24 cellular contexts compared by ENCODE assay signal in the genomic region with DNA sequence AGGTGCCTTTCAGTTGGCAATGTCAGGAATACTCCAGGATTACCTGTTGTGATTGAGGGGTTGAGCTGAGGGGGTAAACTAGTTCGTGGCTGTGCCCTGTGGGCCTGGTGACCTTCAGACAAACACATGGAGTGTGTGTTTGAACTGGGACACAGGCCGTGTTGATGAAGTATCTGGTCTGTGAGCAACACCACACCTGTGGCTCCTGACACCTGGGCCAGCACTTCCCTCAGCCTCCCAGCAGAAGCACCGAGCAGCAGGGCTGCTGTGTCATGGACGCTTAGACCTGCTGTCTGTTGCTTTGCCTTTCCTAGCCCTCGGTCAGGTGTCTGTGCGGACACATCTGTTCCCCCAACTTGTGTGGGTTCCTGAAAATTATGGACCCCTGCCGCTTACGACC.
DNase-seq lines count a peak whose midpoint lies in the region; ATAC-seq, FAIRE-seq and TF ChIP-seq lines count a peak whose summit lies in the region.
"Had no signal": no experiment of that assay in that cellular context is flagged by ENCODE, and none has a peak within 500 bp of the region (broad histone marks: within the 10 kb centered on the region; RNA-seq: fewer than 3 reads in every experiment).

No MANE protein-coding gene starts in this region.

- H3K4me1 Mint-ChIP-seq in type B pancreatic cell (ENCODE audit: unreplicated experiment) (peaks cover 16% of the 10 kb centered on the region), MCF 10A (ENCODE audit: insufficient read depth, unreplicated experiment) (peaks cover 40% of the 10 kb centered on the region)

- H3K36me3 ChIP-seq in HEK293 (ENCODE audit: control insufficient read depth in 2 of 2, insufficient read depth in 1 of 2, low read length in 2 of 2) = no peaks in the 10 kb centered on the region
- no peaks in the 10 kb centered on the region for H3K36me3 ChIP-seq in pancreas
- H3K36me3 ChIP-seq: heart left ventricle, left lung had no signal

- no TSS peak for BruUV-seq in MCF 10A (replicated peaks; lab: Mats Ljungman, UMichigan)

- TF ChIP-seq CTCF in HEK293 (tag by site-specific recombination; IDR thresholded peaks at IDR 0.05) = no peak
- no peak for TF ChIP-seq CTCF in dorsolateral prefrontal cortex (IDR thresholded peaks at IDR 0.05 in 54 of 56, conservative IDR thresholded peaks at IDR 0.05 in 2 of 56; ENCODE audit: low read depth in 1 of 56, partially characterized antibody in 56 of 56)
- no peak for TF ChIP-seq CTCF in pancreas (IDR thresholded peaks at IDR 0.05)
- TF ChIP-seq CTCF in type B pancreatic cell (conservative IDR thresholded peaks at IDR 0.05) = no peak
- TF ChIP-seq CTCF in MCF 10A (IDR thresholded peaks at IDR 0.05; ENCODE audit: unreplicated experiment) = no peak

- H3K27me3 Mint-ChIP-seq in type B pancreatic cell (no peaks in the 10 kb centered on the region), MCF 10A (ENCODE audit: insufficient read depth, unreplicated experiment) (no peaks in the 10 kb centered on the region)
- H3K27me3 Mint-ChIP-seq: activated CD4-positive, alpha-beta T cell treated with anti-CD3 and anti-CD28 coated beads, Interleukin-2, amount 10 ng/mL, durations not matched to agents 7 days and 5 days; activated naive CD8-positive, alpha-beta T cell treated with anti-CD3 and anti-CD28 coated beads, Interleukin-2, amount 50 U/mL, for 24 hours; CD4-positive, alpha-beta T cell; stimulated activated naive B cell treated with anti-CD40 and anti-IgM and Interleukin-4, amounts not matched to agents 10 μg/mL and 1 μg/mL and 100 μg/mL, for 72 hours had no signal

- FAIRE-seq in pancreas (lab: Jason Lieb, UNC) = no peak
- FAIRE-seq: bronchial epithelial cell had no signal

- CTCF ChIA-PET in HEK293 (lab: Yijun Ruan, JAX) (interaction anchor here (0.6 to 1.3 kb wide), 2 partner anchors 38 to 61 kb away, joined by 3 to 13 read pairs; no protein-coding TSS in a partner anchor), MCF 10A (lab: Yijun Ruan, JAX) (interaction anchor here (0.7 to 0.9 kb wide), 4 partner anchors 15 to 185 kb away, joined by 3 to 4 read pairs (median 4); no protein-coding TSS in a partner anchor)

- POLR2A ChIA-PET in HEK293 (lab: Yijun Ruan, JAX) = no interaction called here
- POLR2A ChIA-PET in MCF 10A (lab: Yijun Ruan, JAX) = interaction anchor here (1.1 kb wide), 1 partner anchor 24 kb away, joined by 4 read pairs; no protein-coding TSS in a partner anchor

- no peak overlapping the region for H3K27ac ChIP-seq in HEK293 (ENCODE audit: extremely low read depth, low read depth, low read length)
- peak overlapping the region in 48 of 59 donors; percentile 1 to 85 (median 60) for H3K27ac ChIP-seq in dorsolateral prefrontal cortex
- peak overlapping the region; percentile 64 to 95 (median 90) for H3K27ac ChIP-seq in pancreas

- H3K27ac Mint-ChIP-seq in type B pancreatic cell = peak overlapping the region; percentile 18
- no peak overlapping the region for H3K27ac Mint-ChIP-seq in MCF 10A (ENCODE audit: low read depth, unreplicated experiment)
- H3K27ac Mint-ChIP-seq: activated CD4-positive, alpha-beta T cell treated with anti-CD3 and anti-CD28 coated beads, Interleukin-2, amount 10 ng/mL, durations not matched to agents 7 days and 5 days; activated naive CD8-positive, alpha-beta T cell treated with anti-CD3 and anti-CD28 coated beads, Interleukin-2, amount 50 U/mL, for 24 hours; CD4-positive, alpha-beta T cell; nephron progenitor cell; stimulated activated naive B cell treated with anti-CD40 and anti-IgM and Interleukin-4, amounts not matched to agents 10 μg/mL and 1 μg/mL and 100 μg/mL, for 72 hours had no signal

- H3K27me3 ChIP-seq in dorsolateral prefrontal cortex = no peaks in the 10 kb centered on the region
- no peaks in the 10 kb centered on the region for H3K27me3 ChIP-seq in pancreas
- H3K27me3 ChIP-seq: heart left ventricle, left lung had no signal

- H3K9me3 ChIP-seq in HEK293 (ENCODE audit: control insufficient read depth, insufficient read depth, low read depth, low read length) (no peaks in the 10 kb centered on the region), pancreas (no peaks in the 10 kb centered on the region)
- H3K9me3 ChIP-seq: heart left ventricle, left lung, SK-N-SH had no signal

- H3K9me3 Mint-ChIP-seq in type B pancreatic cell = no peaks in the 10 kb centered on the region
- no peaks in the 10 kb centered on the region for H3K9me3 Mint-ChIP-seq in MCF 10A (ENCODE audit: unreplicated experiment)
- H3K9me3 Mint-ChIP-seq: activated CD4-positive, alpha-beta T cell treated with anti-CD3 and anti-CD28 coated beads, Interleukin-2, amount 10 ng/mL, durations not matched to agents 7 days and 5 days; activated naive CD8-positive, alpha-beta T cell treated with anti-CD3 and anti-CD28 coated beads, Interleukin-2, amount 50 U/mL, for 24 hours; CD4-positive, alpha-beta T cell; nephron progenitor cell; stimulated activated naive B cell treated with anti-CD40 and anti-IgM and Interleukin-4, amounts not matched to agents 10 μg/mL and 1 μg/mL and 100 μg/mL, for 72 hours had no signal

- H3K36me3 Mint-ChIP-seq in type B pancreatic cell (no peaks in the 10 kb centered on the region), MCF 10A (ENCODE audit: insufficient read depth, unreplicated experiment) (no peaks in the 10 kb centered on the region)

- H3K4me3 Mint-ChIP-seq in type B pancreatic cell (no peak overlapping the region), MCF 10A (ENCODE audit: unreplicated experiment) (no peak overlapping the region)
- H3K4me3 Mint-ChIP-seq: activated CD4-positive, alpha-beta T cell treated with anti-CD3 and anti-CD28 coated beads, Interleukin-2, amount 10 ng/mL, durations not matched to agents 7 days and 5 days; activated naive CD8-positive, alpha-beta T cell treated with anti-CD3 and anti-CD28 coated beads, Interleukin-2, amount 50 U/mL, for 24 hours; CD4-positive, alpha-beta T cell; nephron progenitor cell; stimulated activated naive B cell treated with anti-CD40 and anti-IgM and Interleukin-4, amounts not matched to agents 10 μg/mL and 1 μg/mL and 100 μg/mL, for 72 hours had no signal

- intact Hi-C loops in dorsolateral prefrontal cortex (cut with DNase I) = no loop called here
- intact Hi-C loops in pancreas (cut with DNase I) = loop anchor here in 1 of 3 donors (10.0 kb wide), 1 partner anchor 46 kb away; no protein-coding TSS in a partner anchor
- intact Hi-C loops in MCF 10A (cut with micrococcal nuclease) = no loop called here

- H3K4me3 ChIP-seq in HEK293 (ENCODE audit: low read depth, low read length) (no peak overlapping the region), dorsolateral prefrontal cortex (no peak overlapping the region), pancreas (no peak overlapping the region)
- H3K4me3 ChIP-seq: heart left ventricle, left lung, skin epidermis had no signal

- DNase-seq in dorsolateral prefrontal cortex (peak in 1 of 10 donors; percentile 19), pancreas (peak in 5 of 6 donors; percentile 48 to 77 (median 64)), type B pancreatic cell (ENCODE audit: extremely low spot score, unreplicated experiment) (no peak), MCF 10A (ENCODE audit: unreplicated experiment) (no peak), NCI-H446 treated with DMSO at 0.1 percent for 48 hours (lab: John Stamatoyannopoulos, UW) (no peak)
- DNase-seq in activated CD4-positive, CD25-positive, alpha-beta regulatory T cell treated with anti-CD3 and anti-CD28 coated beads, Interleukin-2, amount 50 U/mL, for 72 hours = no peak
- DNase-seq: activated CD4-positive, alpha-beta T cell treated with anti-CD3 and anti-CD28 coated beads, Interleukin-2, amount 10 ng/mL, durations not matched to agents 7 days and 5 days; activated CD8-positive, alpha-beta memory T cell treated with anti-CD3 and anti-CD28 coated beads, Interleukin-2, amount 50 U/mL, for 4 hours; activated naive CD8-positive, alpha-beta T cell treated with anti-CD3 and anti-CD28 coated beads, Interleukin-2, amount 50 U/mL, for 24 hours; CD4-positive, alpha-beta T cell; dermis blood vessel endothelial cell; DMS153; GDM1; heart left ventricle; Kasumi-1; left lung; NCI-H187; nephron progenitor cell; RPMI8226; SK-N-SH; stimulated activated naive B cell treated with anti-CD40 and anti-IgM and Interleukin-4, amounts not matched to agents 10 μg/mL and 1 μg/mL and 100 μg/mL, for 72 hours had no signal

- peak; percentile 33 to 59 (median 42) for ATAC-seq in pancreas
- ATAC-seq: activated naive CD8-positive, alpha-beta T cell treated with anti-CD3 and anti-CD28 coated beads, Interleukin-2, amount 50 U/mL, for 24 hours; heart left ventricle; stimulated activated naive B cell treated with anti-CD40 and anti-IgM and Interleukin-4, amounts not matched to agents 10 μg/mL and 1 μg/mL and 100 μg/mL, for 72 hours had no signal

- WGBS in pancreas, 2 donors = 45 to 51% methylated on average over 8 of the region's 8 CpGs

- H3K4me1 ChIP-seq in HEK293 (ENCODE audit: control insufficient read depth, insufficient read depth, low read length) (peaks cover 24% of the 10 kb centered on the region), pancreas (peaks cover 66 to 90% (median 80%) of the 10 kb centered on the region in 3 donors)

TF ChIP-seq in HEK293, 187 proteins besides CTCF, POLR2A, EP300 and RAD21:
- TF ChIP-seq, protein P1, sequence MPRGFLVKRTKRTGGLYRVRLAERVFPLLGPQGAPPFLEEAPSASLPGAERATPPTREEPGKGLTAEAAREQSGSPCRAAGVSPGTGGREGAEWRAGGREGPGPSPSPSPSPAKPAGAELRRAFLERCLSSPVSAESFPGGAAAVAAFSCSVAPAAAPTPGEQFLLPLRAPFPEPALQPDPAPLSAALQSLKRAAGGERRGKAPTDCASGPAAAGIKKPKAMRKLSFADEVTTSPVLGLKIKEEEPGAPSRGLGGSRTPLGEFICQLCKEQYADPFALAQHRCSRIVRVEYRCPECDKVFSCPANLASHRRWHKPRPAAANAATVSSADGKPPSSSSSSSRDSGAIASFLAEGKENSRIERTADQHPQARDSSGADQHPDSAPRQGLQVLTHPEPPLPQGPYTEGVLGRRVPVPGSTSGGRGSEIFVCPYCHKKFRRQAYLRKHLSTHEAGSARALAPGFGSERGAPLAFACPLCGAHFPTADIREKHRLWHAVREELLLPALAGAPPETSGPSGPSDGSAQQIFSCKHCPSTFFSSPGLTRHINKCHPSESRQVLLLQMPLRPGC (tag by site-specific recombination; IDR thresholded peaks at IDR 0.05) = no peak
- TF ChIP-seq SCRT2 (tag by site-specific recombination; IDR thresholded peaks at IDR 0.05) = peak; percentile 82
TF ChIP-seq in HEK293: peak in this region for 1.

Comparison
In these comparisons a context has a peak if more than half of its experiments do, and no peak if none do; other contexts are left out.
1. DNase-seq: peak in pancreas (5 of 6); none in type B pancreatic cell (single experiment), MCF 10A (single experiment), NCI-H446 treated with DMSO at 0.1 percent for 48 hours (single experiment) and activated CD4-positive, CD25-positive, alpha-beta regulatory T cell treated with anti-CD3 and anti-CD28 coated beads, Interleukin-2, amount 50 U/mL, for 72 hours (single experiment).